ENCODE assay signal across 10 cellular contexts in genomic region chr1:2073382-2074230, GRCh38. TPM values are rescaled to one million over a fixed set of nuclear protein-coding genes. Genes with fewer than 3 reads are reported as not detected.
DNase-seq lines count a peak whose midpoint lies in the region; ATAC-seq and TF ChIP-seq lines count a peak whose summit lies in the region.
"Had no signal": no experiment of that assay in that cellular context is flagged by ENCODE, and none has a peak within 500 bp of the region (broad histone marks: within the 10 kb centered on the region; RNA-seq: fewer than 3 reads in every experiment).

No MANE protein-coding gene starts in this region.

- H3K4me3 ChIP-seq in esophagus muscularis mucosa = peak overlapping the region in 1 of 4 donors; percentile 16

- TF ChIP-seq EP300 in esophagus muscularis mucosa (IDR thresholded peaks at IDR 0.05) = no peak

- no peak for ATAC-seq in HG03139 (IDR thresholded peaks at IDR 0.05; ENCODE audit: unreplicated experiment)
- ATAC-seq: left ventricle myocardium superior had no signal

- H3K4me1 ChIP-seq in esophagus muscularis mucosa = no peaks in the 10 kb centered on the region

- peak; percentile 90 for DNase-seq in AG20443 (ENCODE audit: low spot score)
- DNase-seq in M059J (ENCODE audit: low read depth) = peak; percentile 45
- DNase-seq in cerebellar nuclear complex (lab: John Stamatoyannopoulos, UW) = peak; percentile 59 to 68
- DNase-seq in myocyte (ENCODE audit: low read depth) = peak; percentile 32
- no peak for DNase-seq in HuH-7 (ENCODE audit: low spot score)
- no peak for DNase-seq in NCI-H2081 treated with DMSO at 0.1 percent for 48 hours (lab: John Stamatoyannopoulos, UW)
- no peak for DNase-seq in esophagus muscularis mucosa (ENCODE audit: extremely low spot score)
- DNase-seq: left ventricle myocardium superior, NCI-H1048 had no signal

- H3K9me3 ChIP-seq in esophagus muscularis mucosa = peaks cover 0 to 22% (median 20%) of the 10 kb centered on the region in 4 donors

- TF ChIP-seq POLR2A in esophagus muscularis mucosa (IDR thresholded peaks at IDR 0.05; ENCODE audit: low read depth) = no peak

- TF ChIP-seq CTCF in esophagus muscularis mucosa (IDR thresholded peaks at IDR 0.05) = no peak

- peaks cover 0 to 97% (median 0%) of the 10 kb centered on the region in 4 donors for H3K27me3 ChIP-seq in esophagus muscularis mucosa

- H3K36me3 ChIP-seq in esophagus muscularis mucosa = no peaks in the 10 kb centered on the region

- no peak overlapping the region for H3K27ac ChIP-seq in esophagus muscularis mucosa (replicated peaks in 1 of 4)

- intact Hi-C loops in esophagus muscularis mucosa (cut with DNase I) = no loop called here

- 79% methylated on average over 36 of the region's 59 CpGs for whole genome bisulfite sequencing in esophagus muscularis mucosa

RNA-seq across cellular contexts. Expression of gene PRKCZ, which starts 23.4 kb away (rescaled TPM):
- total RNA-seq in M059J (2014; rRNA removed; shearing (Covaris generic)) = 0.44 TPM in 1 of 2 replicates, not detected in the other
- total RNA-seq in myocyte (0.27 TPM in 1 of 2 replicates, not detected in the other), esophagus muscularis mucosa (1 to 10 TPM; 3.1 to 5.4 (median 4.7) TPM)
- 0.39 TPM for polyA plus RNA-seq in myocyte (2012)

RNA-seq across cellular contexts. Expression of gene GABRD, which starts 54.5 kb away (rescaled TPM):
- total RNA-seq in M059J (2014; rRNA removed; shearing (Covaris generic)) = not detected in 2 replicates
- total RNA-seq in myocyte (not detected in 2 replicates), esophagus muscularis mucosa (not detected)
- not detected for polyA plus RNA-seq in myocyte (2012)

Comparison
In these comparisons a context has a peak if more than half of its experiments do, and no peak if none do; other contexts are left out.
1. DNase-seq: peak in AG20443 (single experiment), M059J (single experiment), cerebellar nuclear complex (2 of 2) and myocyte (single experiment); none in HuH-7 (single experiment), NCI-H2081 treated with DMSO at 0.1 percent for 48 hours (single experiment) and esophagus muscularis mucosa (single experiment).